In genomic region chr18:23277399-23277798, GRCh38 we compare ENCODE assay signal across 16 cellular contexts.
"Had no signal": no experiment of that assay in that cellular context is flagged by ENCODE, and none has a peak within 500 bp of the region (broad histone marks: within the 10 kb centered on the region; RNA-seq: fewer than 3 reads in every experiment).

No MANE protein-coding gene starts in this region.

- H3K27me3 ChIP-seq: brain microvascular endothelial cell, pancreas had no signal

- H3K27ac ChIP-seq: brain microvascular endothelial cell, epithelial cell of prostate, pancreas had no signal

- H3K9me3 ChIP-seq: pancreas, thoracic aorta had no signal

- H3K4me3 ChIP-seq: lung, pancreas, thoracic aorta had no signal

- H3K4me1 ChIP-seq: pancreas had no signal

- H3K36me3 ChIP-seq: brain microvascular endothelial cell, pancreas, thoracic aorta had no signal

- ATAC-seq: left colon, pancreas had no signal

- DNase-seq: activated CD4-positive, alpha-beta T cell treated with anti-CD3 and anti-CD28 coated beads, Interleukin-2, amount 50 U/mL, for 48 hours; activated CD4-positive, CD25-positive, alpha-beta regulatory T cell treated with anti-CD3 and anti-CD28 coated beads, Interleukin-2, amount 50 U/mL, for 72 hours; activated gamma-delta T cell treated with Interleukin-2 at 50 U/mL for 16 hours; activated naive CD8-positive, alpha-beta T cell treated with anti-CD3 and anti-CD28 coated beads, Interleukin-2, amount 10 ng/mL, durations not matched to agents 7 days and 5 days; anterior cingulate cortex; brain microvascular endothelial cell; cerebellar nuclear complex; effector CD8-positive, alpha-beta T cell; left colon; naive B cell; pancreas; T-helper 1 cell; T1000 had no signal
